ENCODE assay signal across 29 cellular contexts in the genomic region with DNA sequence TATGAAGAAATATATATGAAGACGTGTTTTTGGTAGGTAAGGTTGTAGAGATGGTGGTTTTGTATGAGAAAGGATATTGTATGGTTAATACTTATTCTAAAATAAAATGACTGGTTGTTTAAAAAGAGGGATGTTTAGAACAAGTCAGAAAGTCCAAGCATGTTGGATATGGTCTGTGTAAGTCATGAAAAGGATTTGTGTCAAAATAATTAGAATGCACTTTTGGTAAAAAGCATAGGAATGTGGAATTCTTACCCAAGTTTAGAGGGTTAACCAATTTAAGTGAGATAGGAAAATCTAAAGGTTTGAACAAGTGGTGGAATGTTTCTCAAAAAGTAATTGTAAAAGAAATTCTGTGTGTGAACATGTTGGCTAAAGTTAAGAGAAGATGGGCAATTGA.
A peak's percentile ranks its signal among the peaks of the same experiment; 100 is the strongest.
DNase-seq lines count a peak whose midpoint lies in the region; TF ChIP-seq lines count a peak whose summit lies in the region.
"Had no signal": no experiment of that assay in that cellular context is flagged by ENCODE, and none has a peak within 500 bp of the region (broad histone marks: within the 10 kb centered on the region; RNA-seq: fewer than 3 reads in every experiment).

No MANE protein-coding gene starts in this region.

- TF ChIP-seq CTCF in HEK293 (tag by site-specific recombination; IDR thresholded peaks at IDR 0.05): no peak
- TF ChIP-seq CTCF in astrocyte of the spinal cord (IDR thresholded peaks at IDR 0.05; ENCODE audit: low read depth, low read length): no peak

- H3K27ac ChIP-seq in HEK293 (ENCODE audit: extremely low read depth, low read depth, low read length): no peak overlapping the region
- H3K27ac ChIP-seq: pancreas, Peyer's patch, upper lobe of right lung had no signal

- CTCF ChIA-PET in HEK293 (lab: Yijun Ruan, JAX): no interaction called here

- H3K4me3 ChIP-seq in HEK293 (ENCODE audit: low read depth, low read length) (no peak overlapping the region), astrocyte of the spinal cord (ENCODE audit: low read depth, low read length) (no peak overlapping the region)
- H3K4me3 ChIP-seq: lung, pancreas, Peyer's patch, upper lobe of right lung had no signal

- no peaks in the 10 kb centered on the region for H3K36me3 ChIP-seq in HEK293 (ENCODE audit: control insufficient read depth in 2 of 2, insufficient read depth in 1 of 2, low read length in 2 of 2)
- H3K36me3 ChIP-seq: pancreas, Peyer's patch, upper lobe of right lung had no signal

- POLR2A ChIA-PET in HEK293 (lab: Yijun Ruan, JAX): no interaction called here

- H3K4me1 ChIP-seq in HEK293 (ENCODE audit: control insufficient read depth, insufficient read depth, low read length): no peaks in the 10 kb centered on the region
- H3K4me1 ChIP-seq: pancreas, Peyer's patch, upper lobe of right lung had no signal

- H3K9me3 ChIP-seq in HEK293 (ENCODE audit: control insufficient read depth, insufficient read depth, low read depth, low read length): no peaks in the 10 kb centered on the region
- H3K9me3 ChIP-seq: pancreas, Peyer's patch, upper lobe of right lung had no signal

- in situ Hi-C loops in astrocyte of the spinal cord (cut with HindIII; ENCODE audit: low sequenced_read_pairs): no loop called here

- DNase-seq in NCI-H1417 (lab: John Stamatoyannopoulos, UW): peak in 2 of 3 experiments; percentile 0 to 5
- no peak for DNase-seq in NCI-H1417 treated with DMSO at 0.1 percent for 48 hours (lab: John Stamatoyannopoulos, UW)
- peak; percentile 1 for DNase-seq in astrocyte of the spinal cord (ENCODE audit: low read depth, low spot score)
- peak; percentile 8 for DNase-seq in left kidney (ENCODE audit: low read depth, low spot score)
- DNase-seq in activated CD8-positive, alpha-beta memory T cell treated with anti-CD3 and anti-CD28 coated beads for 24 hours: no peak
- no peak for DNase-seq in stimulated activated CD4-positive, alpha-beta T cell treated with anti-CD3 and anti-CD28 coated beads, Interleukin-4, amount 100 ng/mL, for 4 hours
- DNase-seq in NCI-H446 treated with DMSO at 0.1 percent for 48 hours (lab: John Stamatoyannopoulos, UW): no peak
- DNase-seq: activated CD4-positive, alpha-beta memory T cell treated with anti-CD3 and anti-CD28 coated beads for 36 hours; activated CD4-positive, alpha-beta T cell treated with anti-CD3 and anti-CD28 coated beads for 1 hour; activated CD8-positive, alpha-beta memory T cell treated with anti-CD3 and anti-CD28 coated beads, Interleukin-2, amount 50 U/mL, for 4 hours; activated naive CD4-positive, alpha-beta T cell; activated naive CD8-positive, alpha-beta T cell treated with anti-CD3 and anti-CD28 coated beads, Interleukin-2, amount 50 U/mL, for 24 hours; central memory CD4-positive, alpha-beta T cell; EL; erythroblast; H7; KG1; kidney glomerular epithelial cell; MM.1S; NCI-H1436 treated with DMSO at 0.1 percent for 48 hours; NCI-H524; pancreas; Peyer's patch; SIG-M5; stimulated activated naive B cell treated with anti-CD40 and anti-IgM and Interleukin-4, amounts not matched to agents 10 μg/mL and 1 μg/mL and 100 μg/mL, for 72 hours; substantia nigra; upper lobe of right lung had no signal

TF ChIP-seq in HEK293, 187 proteins besides CTCF, POLR2A, EP300 and RAD21:
- TF ChIP-seq YY2 (tag by site-specific recombination; IDR thresholded peaks at IDR 0.05) (no peak), TRIM28 (IDR thresholded peaks at IDR 0.05; ENCODE audit: borderline replicate concordance, low read length) (peak; percentile 91; the same call in 1 of the 2 replicates), SETDB1 (IDR thresholded peaks at IDR 0.05; ENCODE audit: insufficient read length, low read length) (peak; percentile 91), ZNF48 (tag by site-specific recombination; IDR thresholded peaks at IDR 0.05) (no peak), ZSCAN30 (tag by site-specific recombination; IDR thresholded peaks at IDR 0.05) (no peak), ZNF585B (tag by site-specific recombination; IDR thresholded peaks at IDR 0.05) (no peak)
- TF ChIP-seq, protein P1, sequence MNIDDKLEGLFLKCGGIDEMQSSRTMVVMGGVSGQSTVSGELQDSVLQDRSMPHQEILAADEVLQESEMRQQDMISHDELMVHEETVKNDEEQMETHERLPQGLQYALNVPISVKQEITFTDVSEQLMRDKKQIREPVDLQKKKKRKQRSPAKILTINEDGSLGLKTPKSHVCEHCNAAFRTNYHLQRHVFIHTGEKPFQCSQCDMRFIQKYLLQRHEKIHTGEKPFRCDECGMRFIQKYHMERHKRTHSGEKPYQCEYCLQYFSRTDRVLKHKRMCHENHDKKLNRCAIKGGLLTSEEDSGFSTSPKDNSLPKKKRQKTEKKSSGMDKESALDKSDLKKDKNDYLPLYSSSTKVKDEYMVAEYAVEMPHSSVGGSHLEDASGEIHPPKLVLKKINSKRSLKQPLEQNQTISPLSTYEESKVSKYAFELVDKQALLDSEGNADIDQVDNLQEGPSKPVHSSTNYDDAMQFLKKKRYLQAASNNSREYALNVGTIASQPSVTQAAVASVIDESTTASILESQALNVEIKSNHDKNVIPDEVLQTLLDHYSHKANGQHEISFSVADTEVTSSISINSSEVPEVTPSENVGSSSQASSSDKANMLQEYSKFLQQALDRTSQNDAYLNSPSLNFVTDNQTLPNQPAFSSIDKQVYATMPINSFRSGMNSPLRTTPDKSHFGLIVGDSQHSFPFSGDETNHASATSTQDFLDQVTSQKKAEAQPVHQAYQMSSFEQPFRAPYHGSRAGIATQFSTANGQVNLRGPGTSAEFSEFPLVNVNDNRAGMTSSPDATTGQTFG (tag by site-specific recombination; IDR thresholded peaks at IDR 0.05; ENCODE audit: borderline replicate concordance): no peak

Comparison
In these comparisons a context has a peak if more than half of its experiments do, and no peak if none do; other contexts are left out.
1. DNase-seq: peak in NCI-H1417 (2 of 3), astrocyte of the spinal cord (single experiment) and left kidney (single experiment); none in NCI-H1417 treated with DMSO at 0.1 percent for 48 hours (single experiment), activated CD8-positive, alpha-beta memory T cell treated with anti-CD3 and anti-CD28 coated beads for 24 hours (single experiment), stimulated activated CD4-positive, alpha-beta T cell treated with anti-CD3 and anti-CD28 coated beads, Interleukin-4, amount 100 ng/mL, for 4 hours (0 of 2) and NCI-H446 treated with DMSO at 0.1 percent for 48 hours (single experiment).